Comparison of ENCODE assay signal across 8 cellular contexts in the genomic region with DNA sequence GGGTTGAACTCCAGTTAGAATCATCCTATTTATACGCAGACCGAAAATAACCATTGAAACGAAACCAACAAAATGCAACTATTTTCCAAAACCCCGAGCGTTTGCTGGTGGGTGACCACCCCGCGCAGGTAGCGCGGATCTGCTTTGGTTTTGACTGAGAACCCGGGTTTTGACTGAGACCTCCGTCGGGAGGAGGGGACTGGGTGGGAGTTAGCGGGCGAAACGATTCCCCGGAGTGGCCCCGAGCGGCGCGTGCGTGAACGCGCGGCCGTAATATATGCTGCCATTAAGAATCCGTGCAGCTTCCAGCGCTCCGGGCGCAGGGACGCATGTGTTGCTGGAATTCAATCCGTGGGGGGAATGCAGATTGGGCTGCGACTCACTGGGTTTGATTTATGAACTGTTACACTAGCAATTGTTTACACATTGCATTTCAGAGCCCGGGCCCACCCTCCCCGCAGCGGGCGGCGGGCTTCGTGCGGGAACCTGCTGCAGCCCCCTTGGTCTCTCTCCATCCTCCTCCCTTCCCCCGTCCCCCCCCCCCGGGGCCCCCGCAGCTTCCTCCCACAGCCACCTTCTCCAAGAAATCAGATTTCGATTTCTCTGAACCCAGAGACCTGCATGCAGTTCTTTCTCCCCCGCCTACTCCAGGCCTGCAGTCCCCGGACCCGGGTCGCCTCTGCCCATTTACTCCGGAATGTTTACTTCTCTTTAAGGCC. TPM values are rescaled to one million over a fixed set of nuclear protein-coding genes. Genes with fewer than 3 reads are reported as not detected.
DNase-seq lines count a peak whose midpoint lies in the region; ATAC-seq, FAIRE-seq and TF ChIP-seq lines count a peak whose summit lies in the region.

No MANE protein-coding gene starts in this region.

- no peaks in the 10 kb centered on the region for H3K36me3 Mint-ChIP-seq in nephron (ENCODE audit: low read depth)

- H3K4me1 ChIP-seq in ACC112 (ENCODE audit: control insufficient read depth, insufficient read depth, low read length, unreplicated experiment): no peaks in the 10 kb centered on the region

- peaks cover 94% of the 10 kb centered on the region for H3K27me3 ChIP-seq in ACC112 (ENCODE audit: insufficient read depth, low read length)

- TF ChIP-seq POLR2A in GM12892 (IDR thresholded peaks at IDR 0.05; ENCODE audit: low read depth, low read length): no peak

- DNase-seq in GM12892 (ENCODE audit: insufficient read length) (no peak), SK-MEL-5 (ENCODE audit: low read depth, low spot score) (peak; percentile 68), epithelial cell of esophagus (ENCODE audit: low read depth) (peak; percentile 20), 8988T (no peak), midbrain (lab: John Stamatoyannopoulos, UW) (no peak)

- no peak for ATAC-seq in GM21717 (IDR thresholded peaks at IDR 0.05; ENCODE audit: unreplicated experiment)

- H3K27ac ChIP-seq in ACC112 (ENCODE audit: low read depth, low read length): no peak overlapping the region

- peaks cover 43% of the 10 kb centered on the region for H3K4me1 Mint-ChIP-seq in nephron

- peaks cover 4% of the 10 kb centered on the region for H3K9me3 Mint-ChIP-seq in nephron

- peak overlapping the region in 1 of 3 experiments; percentile 71 for H3K27ac Mint-ChIP-seq in nephron

- FAIRE-seq in GM12892 (lab: Jason Lieb, UNC): peak; percentile 54

- H3K79me2 ChIP-seq in ACC112 (ENCODE audit: control insufficient read depth, insufficient read depth, low read length, unreplicated experiment): no peaks in the 10 kb centered on the region

- peak overlapping the region; percentile 88 to 94 (median 90) for H3K4me3 Mint-ChIP-seq in nephron

- in situ Hi-C loops in SK-MEL-5 (cut with HindIII; ENCODE audit: low pct_unique_long_range_greater_than_20kb, low sequenced_read_pairs): no loop called here

- peak overlapping the region; percentile 96 for H3K4me3 ChIP-seq in ACC112 (ENCODE audit: low read depth, low read length)
- H3K4me3 ChIP-seq in epithelial cell of esophagus (ENCODE audit: low read length): peak overlapping the region; percentile 65

- H2AFZ ChIP-seq in ACC112 (ENCODE audit: low read length, unreplicated experiment): peak overlapping the region; percentile 97

- TF ChIP-seq CTCF in epithelial cell of esophagus (IDR thresholded peaks at IDR 0.05; ENCODE audit: insufficient read depth, low read depth, low read length, missing control alignments) (no peak), nephron (IDR thresholded peaks at IDR 0.05; ENCODE audit: unreplicated experiment in 3 of 3) (no peak)

- H3K27me3 Mint-ChIP-seq in nephron (ENCODE audit: low read depth): peaks cover 100% of the 10 kb centered on the region

- no peaks in the 10 kb centered on the region for H3K36me3 ChIP-seq in ACC112 (ENCODE audit: insufficient read depth, low read length)

RNA-seq across cellular contexts. Expression of a gene that starts 9.9 kb away (rescaled TPM):
- polyA plus RNA-seq in GM12892 (2012; ENCODE audit: missing spikeins): 5.2 TPM
- 57.4 and 64.2 TPM in 2 replicates for total RNA-seq in SK-MEL-5 (2014; rRNA removed; shearing (Covaris generic))
- polyA plus RNA-seq in SK-MEL-5 (2015; cell fraction: cytosol; rRNA removed): 22.7 and 23.7 TPM in 2 replicates
- polyA plus RNA-seq in SK-MEL-5 (2015; cell fraction: nucleus; rRNA removed): 8.9 and 9.1 TPM in 2 replicates

Comparison
In these comparisons a context has a peak if more than half of its experiments do, and no peak if none do; other contexts are left out.
1. DNase-seq: peak in SK-MEL-5 (single experiment) and epithelial cell of esophagus (single experiment); none in GM12892 (single experiment), 8988T (single experiment) and midbrain (single experiment).